ENCODE assay signal across 29 cellular contexts in the genomic region with DNA sequence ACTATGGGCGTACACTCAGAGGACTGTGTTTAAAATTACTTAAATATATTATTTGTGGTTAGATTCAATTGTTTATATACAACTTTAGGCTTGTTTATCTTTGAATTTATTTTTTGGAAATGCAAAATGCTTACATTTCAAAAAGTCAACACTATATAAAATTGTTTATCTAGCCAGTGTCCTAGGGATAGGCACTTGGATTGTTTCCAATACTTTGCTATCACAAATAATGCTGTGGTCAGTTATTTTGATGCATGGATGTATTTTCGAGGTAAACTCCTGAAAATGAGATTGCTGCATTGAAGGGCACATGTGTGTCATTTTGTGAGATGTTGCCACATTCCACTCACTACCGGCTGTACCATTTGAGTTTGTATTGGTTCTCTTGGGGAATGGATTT.
"Had no signal": no experiment of that assay in that cellular context is flagged by ENCODE, and none has a peak within 500 bp of the region (broad histone marks: within the 10 kb centered on the region; RNA-seq: fewer than 3 reads in every experiment).

No MANE protein-coding gene starts in this region.

- H3K4me3 Mint-ChIP-seq: activated CD4-positive, alpha-beta T cell treated with anti-CD3 and anti-CD28 coated beads, Interleukin-2, amount 10 ng/mL, durations not matched to agents 7 days and 5 days; activated CD8-positive, alpha-beta T cell treated with anti-CD3 and anti-CD28 coated beads for 36 hours; activated naive CD8-positive, alpha-beta T cell; activated T-cell treated with anti-CD3 and anti-CD28 coated beads, Interleukin-2, amount 50 U/mL, for 4 hours; activated T-helper 17 cell treated with anti-CD3 and anti-CD28 coated beads, Interleukin-2, amount 50 U/mL, for 72 hours; WTC11 had no signal

- H3K36me3 ChIP-seq: esophagus squamous epithelium, gastroesophageal sphincter had no signal

- H3K4me1 ChIP-seq: body of pancreas had no signal

- H3K27ac Mint-ChIP-seq: activated CD4-positive, alpha-beta T cell treated with anti-CD3 and anti-CD28 coated beads, Interleukin-2, amount 10 ng/mL, durations not matched to agents 7 days and 5 days; activated CD8-positive, alpha-beta T cell treated with anti-CD3 and anti-CD28 coated beads for 36 hours; activated naive CD8-positive, alpha-beta T cell; activated T-helper 17 cell treated with anti-CD3 and anti-CD28 coated beads, Interleukin-2, amount 50 U/mL, for 72 hours; WTC11 had no signal

- H3K9me3 ChIP-seq: body of pancreas, esophagus squamous epithelium, gastroesophageal sphincter had no signal

- H3K4me1 Mint-ChIP-seq: activated CD4-positive, alpha-beta T cell treated with anti-CD3 and anti-CD28 coated beads, Interleukin-2, amount 10 ng/mL, durations not matched to agents 7 days and 5 days; activated T-helper 17 cell treated with anti-CD3 and anti-CD28 coated beads, Interleukin-2, amount 50 U/mL, for 72 hours had no signal

- ATAC-seq: activated CD8-positive, alpha-beta T cell treated with anti-CD3 and anti-CD28 coated beads for 36 hours; activated T-cell treated with anti-CD3 and anti-CD28 coated beads, Interleukin-2, amount 50 U/mL, for 4 hours; activated T-helper 17 cell treated with anti-CD3 and anti-CD28 coated beads, Interleukin-2, amount 50 U/mL, for 72 hours; body of pancreas; gastroesophageal sphincter; WTC11 had no signal

- H3K27me3 Mint-ChIP-seq: activated CD4-positive, alpha-beta T cell treated with anti-CD3 and anti-CD28 coated beads, Interleukin-2, amount 10 ng/mL, durations not matched to agents 7 days and 5 days; activated CD8-positive, alpha-beta T cell treated with anti-CD3 and anti-CD28 coated beads for 36 hours had no signal

- DNase-seq: activated CD4-positive, alpha-beta T cell treated with anti-CD3 and anti-CD28 coated beads for 1 hour; activated CD4-positive, alpha-beta T cell treated with anti-CD3 and anti-CD28 coated beads for 4 hours; activated CD4-positive, alpha-beta T cell treated with anti-CD3 and anti-CD28 coated beads, Interleukin-2, amount 10 ng/mL, durations not matched to agents 7 days and 5 days; activated CD4-positive, alpha-beta T cell treated with anti-CD3 and anti-CD28 coated beads, Interleukin-2, amount 50 U/mL, for 4 hours; activated CD8-positive, alpha-beta memory T cell treated with anti-CD3 and anti-CD28 coated beads for 24 hours; activated CD8-positive, alpha-beta T cell treated with anti-CD3 and anti-CD28 coated beads for 36 hours; activated effector memory CD4-positive, alpha-beta T cell treated with Interleukin-2 at 50 U/mL for 16 hours; activated gamma-delta T cell treated with Interleukin-2 at 50 U/mL for 16 hours; activated naive CD4-positive, alpha-beta T cell treated with anti-CD3 and anti-CD28 coated beads, Interleukin-2, amount 50 U/mL, for 16 hours; activated naive CD4-positive, alpha-beta T cell treated with Interleukin-2 at 50 U/mL for 16 hours; activated T-cell treated with anti-CD3 and anti-CD28 coated beads, Interleukin-2, amount 50 U/mL, for 4 hours; amniotic stem cell; aorta; body of pancreas; caudate nucleus; cortex of kidney; dermis blood vessel endothelial cell; effector CD8-positive, alpha-beta T cell; esophagus squamous epithelium; foreskin melanocyte; T-helper 2 cell had no signal

- FAIRE-seq: colon, endometrium, endothelial cell of umbilical vein had no signal

- H3K4me3 ChIP-seq: body of pancreas, esophagus squamous epithelium, gastroesophageal sphincter had no signal

- H3K27ac ChIP-seq: body of pancreas, epithelial cell of prostate, esophagus squamous epithelium, gastroesophageal sphincter had no signal

- H3K27me3 ChIP-seq: body of pancreas, esophagus squamous epithelium, gastroesophageal sphincter had no signal
